ENCODE assay signal across 18 cellular contexts in genomic region chr11:69385832-69386415, GRCh38.
A peak's percentile ranks its signal among the peaks of the same experiment; 100 is the strongest.
DNase-seq lines count a peak whose midpoint lies in the region; ATAC-seq and TF ChIP-seq lines count a peak whose summit lies in the region.
"Had no signal": no experiment of that assay in that cellular context is flagged by ENCODE, and none has a peak within 500 bp of the region (broad histone marks: within the 10 kb centered on the region; RNA-seq: fewer than 3 reads in every experiment).

No MANE protein-coding gene starts in this region.

- H2BK20ac ChIP-seq in H9 (ENCODE audit: low read depth, low read length, poor library complexity, severe bottlenecking) = no peak overlapping the region

- H3K18ac ChIP-seq in H9 (ENCODE audit: insufficient read length, low read depth, low read length) = no peak overlapping the region

- H2BK12ac ChIP-seq in H9 (ENCODE audit: insufficient read length, low read depth, low read length) = no peak overlapping the region

- H2BK120ac ChIP-seq in H9 (ENCODE audit: low read depth, low read length, poor library complexity, severe bottlenecking) = no peak overlapping the region

- H3K4me1 ChIP-seq in neural progenitor cell (no peaks in the 10 kb centered on the region), transverse colon (no peaks in the 10 kb centered on the region), uterus (no peaks in the 10 kb centered on the region), H9 (ENCODE audit: insufficient read depth, low read length) (peaks cover 2% of the 10 kb centered on the region; the same call in 1 of the 2 replicates)

- H4K8ac ChIP-seq in H9 (replicated peaks; ENCODE audit: insufficient read length, low read depth, low read length) = no peak overlapping the region

- H4K5ac ChIP-seq in H9 (ENCODE audit: insufficient read length, low read depth, low read length) = no peak overlapping the region

- H3K9me3 ChIP-seq in neural progenitor cell (ENCODE audit: low read depth) = no peaks in the 10 kb centered on the region
- peaks cover 5 to 11% of the 10 kb centered on the region in 2 donors for H3K9me3 ChIP-seq in transverse colon
- H3K9me3 ChIP-seq in uterus = peaks cover 0 to 8% of the 10 kb centered on the region in 2 donors
- H3K9me3 ChIP-seq in H9 (ENCODE audit: control insufficient read depth, low read depth, low read length) = peaks cover 12% of the 10 kb centered on the region

- no peak overlapping the region for H2BK5ac ChIP-seq in H9 (ENCODE audit: insufficient read length, low read length)

- no peaks in the 10 kb centered on the region for H3K36me3 ChIP-seq in neural progenitor cell
- no peaks in the 10 kb centered on the region for H3K36me3 ChIP-seq in transverse colon
- no peaks in the 10 kb centered on the region for H3K36me3 ChIP-seq in uterus

- H3F3A ChIP-seq in neural progenitor cell (ENCODE audit: low read depth) = no peaks in the 10 kb centered on the region

- no peak overlapping the region for H2BK15ac ChIP-seq in H9 (ENCODE audit: low read depth, low read length)

- no peak for ATAC-seq in activated naive CD8-positive, alpha-beta T cell treated with anti-CD3 and anti-CD28 coated beads, Interleukin-2, amount 10 ng/mL, durations not matched to agents 7 days and 5 days (ENCODE audit: low read depth)
- no peak for ATAC-seq in activated naive CD8-positive, alpha-beta T cell treated with anti-CD3 and anti-CD28 coated beads, Interleukin-2, amount 50 U/mL, for 24 hours

- no peak overlapping the region for H3K14ac ChIP-seq in H9 (ENCODE audit: insufficient read depth, low read length)

- 53 to 83% methylated on average over 3 to 11 of the region's 14 CpGs for WGBS in transverse colon (ENCODE audit: low coverage in 1 of 2), 2 donors
- no CpG with 5 or more reads among the region's 14 CpGs for WGBS in H9 (ENCODE audit: extremely low coverage, insufficient read length, low lambda C conversion rate)

- intact Hi-C loops in transverse colon (cut with DNase I; ENCODE audit: low total_unique reads) = no loop called here
- intact Hi-C loops in uterus (cut with DNase I; ENCODE audit: low total_unique reads) = no loop called here

- H3K27me3 Mint-ChIP-seq in activated naive CD8-positive, alpha-beta T cell treated with anti-CD3 and anti-CD28 coated beads, Interleukin-2, amount 10 ng/mL, durations not matched to agents 7 days and 5 days = peaks cover 2% of the 10 kb centered on the region
- peaks cover 3% of the 10 kb centered on the region for H3K27me3 Mint-ChIP-seq in activated naive CD8-positive, alpha-beta T cell treated with anti-CD3 and anti-CD28 coated beads, Interleukin-2, amount 50 U/mL, for 24 hours
- H3K27me3 Mint-ChIP-seq in neural progenitor cell (ENCODE audit: insufficient read depth, low read depth) = peaks cover 6% of the 10 kb centered on the region
- H3K27me3 Mint-ChIP-seq in H9 (ENCODE audit: low read depth) = peaks cover 4% of the 10 kb centered on the region
- H3K27me3 Mint-ChIP-seq: CD4-positive, CD25-positive, alpha-beta regulatory T cell had no signal

- H4K20me1 ChIP-seq in neural progenitor cell (ENCODE audit: low read depth) (no peaks in the 10 kb centered on the region), H9 (ENCODE audit: control insufficient read depth, insufficient read depth, insufficient read length) (no peaks in the 10 kb centered on the region)

- H3K27me3 ChIP-seq in neural progenitor cell (no peaks in the 10 kb centered on the region), transverse colon (no peaks in the 10 kb centered on the region), uterus (no peaks in the 10 kb centered on the region), H9 (ENCODE audit: insufficient read depth, low read length) (no peaks in the 10 kb centered on the region)

- H3T11ph ChIP-seq in H9 (ENCODE audit: low read length) = no peak overlapping the region

- H3K27ac Mint-ChIP-seq in activated naive CD8-positive, alpha-beta T cell treated with anti-CD3 and anti-CD28 coated beads, Interleukin-2, amount 10 ng/mL, durations not matched to agents 7 days and 5 days = no peak overlapping the region
- no peak overlapping the region for H3K27ac Mint-ChIP-seq in activated naive CD8-positive, alpha-beta T cell treated with anti-CD3 and anti-CD28 coated beads, Interleukin-2, amount 50 U/mL, for 24 hours
- peak overlapping the region; percentile 66 for H3K27ac Mint-ChIP-seq in neural progenitor cell
- H3K27ac Mint-ChIP-seq in H9 = no peak overlapping the region
- H3K27ac Mint-ChIP-seq: B cell had no signal

- TF ChIP-seq POLR2A in transverse colon (IDR thresholded peaks at IDR 0.05) (no peak), uterus (IDR thresholded peaks at IDR 0.05) (no peak)

- H3K36me3 Mint-ChIP-seq in activated naive CD8-positive, alpha-beta T cell treated with anti-CD3 and anti-CD28 coated beads, Interleukin-2, amount 10 ng/mL, durations not matched to agents 7 days and 5 days = no peaks in the 10 kb centered on the region
- peaks cover 1% of the 10 kb centered on the region for H3K36me3 Mint-ChIP-seq in activated naive CD8-positive, alpha-beta T cell treated with anti-CD3 and anti-CD28 coated beads, Interleukin-2, amount 50 U/mL, for 24 hours (ENCODE audit: low read depth)
- H3K36me3 Mint-ChIP-seq in neural progenitor cell (peaks cover 1% of the 10 kb centered on the region), H9 (ENCODE audit: insufficient read depth in 1 of 3, low read depth in 3 of 3) (peaks cover 0 to 24% (median 14%) of the 10 kb centered on the region in 3 experiments; a peak in 6 of 7 replicates)
- H3K36me3 Mint-ChIP-seq: CD4-positive, CD25-positive, alpha-beta regulatory T cell had no signal

- DNase-seq in activated CD4-positive, CD25-positive, alpha-beta regulatory T cell treated with anti-CD3 and anti-CD28 coated beads, Interleukin-2, amount 50 U/mL, for 72 hours = peak; percentile 4
- no peak for DNase-seq in activated CD4-positive, CD25-positive, alpha-beta regulatory T cell (lab: John Stamatoyannopoulos, UW)
- peak; percentile 8 for DNase-seq in activated naive CD8-positive, alpha-beta T cell treated with anti-CD3 and anti-CD28 coated beads, Interleukin-2, amount 10 ng/mL, durations not matched to agents 7 days and 5 days
- DNase-seq in activated naive CD8-positive, alpha-beta T cell treated with anti-CD3 and anti-CD28 coated beads, Interleukin-2, amount 50 U/mL, for 24 hours = no peak
- no peak for DNase-seq in neural progenitor cell (ENCODE audit: low spot score)
- DNase-seq in transverse colon = peak; percentile 0
- no peak for DNase-seq in uterus
- DNase-seq in H9 = no peak
- DNase-seq: CD4-positive, CD25-positive, alpha-beta regulatory T cell; IMR-90; Kasumi-1; MM.1S; NCI-H1092 treated with DMSO at 0.1 percent for 48 hours; NCI-H1694 treated with DMSO at 0.1 percent for 48 hours; NCI-H226; NCI-H524 treated with DMSO at 0.1 percent for 48 hours had no signal

- POLR2A ChIA-PET in activated naive CD8-positive, alpha-beta T cell treated with anti-CD3 and anti-CD28 coated beads, Interleukin-2, amount 10 ng/mL, durations not matched to agents 7 days and 5 days (lab: Charles Lee) = interaction anchor here (0.6 kb wide), 1 partner anchor 891 kb away, joined by 11 read pairs; no protein-coding TSS in a partner anchor

- H3K27ac ChIP-seq in neural progenitor cell (no peak overlapping the region), transverse colon (no peak overlapping the region), uterus (no peak overlapping the region), H9 (ENCODE audit: insufficient read length, low read depth, low read length) (no peak overlapping the region)
- H3K27ac ChIP-seq: 22Rv1 had no signal

- no peak for TF ChIP-seq EP300 in transverse colon (IDR thresholded peaks at IDR 0.05; ENCODE audit: low read depth)

- no peak overlapping the region for H3K4me3 Mint-ChIP-seq in activated naive CD8-positive, alpha-beta T cell treated with anti-CD3 and anti-CD28 coated beads, Interleukin-2, amount 10 ng/mL, durations not matched to agents 7 days and 5 days
- H3K4me3 Mint-ChIP-seq in activated naive CD8-positive, alpha-beta T cell treated with anti-CD3 and anti-CD28 coated beads, Interleukin-2, amount 50 U/mL, for 24 hours = no peak overlapping the region
- H3K4me3 Mint-ChIP-seq in neural progenitor cell (no peak overlapping the region), H9 (no peak overlapping the region)
- H3K4me3 Mint-ChIP-seq: B cell; CD4-positive, CD25-positive, alpha-beta regulatory T cell had no signal

- H3K9me3 Mint-ChIP-seq in activated naive CD8-positive, alpha-beta T cell treated with anti-CD3 and anti-CD28 coated beads, Interleukin-2, amount 10 ng/mL, durations not matched to agents 7 days and 5 days = peaks cover 19% of the 10 kb centered on the region
- H3K9me3 Mint-ChIP-seq in activated naive CD8-positive, alpha-beta T cell treated with anti-CD3 and anti-CD28 coated beads, Interleukin-2, amount 50 U/mL, for 24 hours = peaks cover 26% of the 10 kb centered on the region
- H3K9me3 Mint-ChIP-seq in neural progenitor cell (peaks cover 23% of the 10 kb centered on the region), H9 (peaks cover 25 to 26% of the 10 kb centered on the region in 2 experiments)

- no peak overlapping the region for H3K4ac ChIP-seq in H9 (ENCODE audit: low read depth, low read length)

- H2AFZ ChIP-seq in neural progenitor cell (replicated peaks) = no peak overlapping the region
- no peak overlapping the region for H2AFZ ChIP-seq in H9 (ENCODE audit: low read length)

- H3K79me1 ChIP-seq in H9 (ENCODE audit: insufficient read depth, low read depth, low read length, poor library complexity, severe bottlenecking) = no peaks in the 10 kb centered on the region

- TF ChIP-seq CTCF in neural progenitor cell (IDR thresholded peaks at IDR 0.05) (no peak), transverse colon (IDR thresholded peaks at IDR 0.05) (no peak), uterus (IDR thresholded peaks at IDR 0.05) (no peak), H9 (conservative IDR thresholded peaks at IDR 0.05) (no peak)

- H3K4me3 ChIP-seq in neural progenitor cell (no peak overlapping the region), transverse colon (no peak overlapping the region), uterus (no peak overlapping the region)

- no peak overlapping the region for H3K4me2 ChIP-seq in neural progenitor cell
- H3K4me2 ChIP-seq in H9 (ENCODE audit: insufficient read depth, insufficient read length, low read length) = no peak overlapping the region

- in situ Hi-C loops in transverse colon (cut with MboI; ENCODE audit: low pct_ligation_motif_present in 1 of 4, low pct_unique_long_range_greater_than_20kb in 1 of 4, low sequenced_read_pairs in 3 of 4) = no loop called here

- no peak overlapping the region for H4K91ac ChIP-seq in H9 (ENCODE audit: insufficient read length, low read depth, low read length)

- H3K9ac ChIP-seq in neural progenitor cell (no peak overlapping the region), H9 (ENCODE audit: extremely low read depth, insufficient read length, low read length) (no peak overlapping the region)

- H2AK5ac ChIP-seq in H9 (ENCODE audit: insufficient read length, low read length) = no peak overlapping the region

- no peak overlapping the region for H3K56ac ChIP-seq in H9 (ENCODE audit: insufficient read length, low read depth, low read length)

- H3K79me2 ChIP-seq in neural progenitor cell (ENCODE audit: low read depth) (no peaks in the 10 kb centered on the region), H9 (ENCODE audit: insufficient read depth, low read length) (no peaks in the 10 kb centered on the region)

- peaks cover 2% of the 10 kb centered on the region for H3K4me1 Mint-ChIP-seq in activated naive CD8-positive, alpha-beta T cell treated with anti-CD3 and anti-CD28 coated beads, Interleukin-2, amount 10 ng/mL, durations not matched to agents 7 days and 5 days
- no peaks in the 10 kb centered on the region for H3K4me1 Mint-ChIP-seq in activated naive CD8-positive, alpha-beta T cell treated with anti-CD3 and anti-CD28 coated beads, Interleukin-2, amount 50 U/mL, for 24 hours
- H3K4me1 Mint-ChIP-seq in neural progenitor cell = peaks cover 14% of the 10 kb centered on the region
- peaks cover 5 to 10% of the 10 kb centered on the region in 2 experiments; a peak in 3 of 4 replicates for H3K4me1 Mint-ChIP-seq in H9
- H3K4me1 Mint-ChIP-seq: B cell had no signal

- H3K23ac ChIP-seq in H9 (ENCODE audit: insufficient read length, low read depth, low read length) = no peak overlapping the region

- no peaks in the 10 kb centered on the region for H3K23me2 ChIP-seq in H9 (ENCODE audit: insufficient read length, low read depth, low read length, poor library complexity, severe bottlenecking)

Comparison
In these comparisons a context has a peak if more than half of its experiments do, and no peak if none do; other contexts are left out.
1. DNase-seq: peak in activated CD4-positive, CD25-positive, alpha-beta regulatory T cell treated with anti-CD3 and anti-CD28 coated beads, Interleukin-2, amount 50 U/mL, for 72 hours (single experiment), activated naive CD8-positive, alpha-beta T cell treated with anti-CD3 and anti-CD28 coated beads, Interleukin-2, amount 10 ng/mL, durations not matched to agents 7 days and 5 days (single experiment) and transverse colon (single experiment); none in activated CD4-positive, CD25-positive, alpha-beta regulatory T cell (0 of 4), activated naive CD8-positive, alpha-beta T cell treated with anti-CD3 and anti-CD28 coated beads, Interleukin-2, amount 50 U/mL, for 24 hours (single experiment), neural progenitor cell (single experiment), uterus (0 of 2) and H9 (single experiment).